In the genomic region with DNA sequence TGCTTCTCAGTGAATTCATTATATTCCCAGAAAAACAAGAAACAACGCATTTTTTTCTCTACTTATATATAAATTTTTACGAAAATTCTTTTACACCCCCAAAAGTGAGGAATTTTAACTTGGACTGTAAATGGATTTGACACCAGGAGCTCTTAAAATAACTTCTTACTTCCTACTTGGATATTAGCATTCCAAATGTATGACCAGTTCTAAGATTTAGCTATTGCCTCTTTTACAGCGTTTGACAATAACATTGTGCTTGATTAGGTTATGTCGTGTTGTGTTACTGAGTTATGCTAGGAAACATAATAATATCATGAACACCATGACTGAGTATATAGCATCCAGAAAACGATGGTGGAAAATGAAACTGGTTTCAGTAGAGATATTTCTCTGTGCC, we compare ENCODE assay signal across 1 cellular context.
TF ChIP-seq lines count a peak whose summit lies in the region.

No MANE protein-coding gene starts in this region.

TF ChIP-seq in SK-N-SH, 30 proteins besides CTCF, POLR2A, EP300 and RAD21 (continued from another document):
- TF ChIP-seq FOSL2 (IDR thresholded peaks at IDR 0.05; ENCODE audit: borderline replicate concordance, low read depth) (no peak), YY1 (IDR thresholded peaks at IDR 0.05; ENCODE audit: low read depth) (no peak), SMC3 (IDR thresholded peaks at IDR 0.05; ENCODE audit: low read depth, low read length) (no peak), GATA2 (CRISPR knock-in tag; IDR thresholded peaks at IDR 0.05) (no peak)
